Comparison of ENCODE assay signal across 8 cellular contexts in genomic region chr1:30908446-30908885, GRCh38. TPM values are rescaled to one million over a fixed set of nuclear protein-coding genes. Genes with fewer than 3 reads are reported as not detected.
DNase-seq lines count a peak whose midpoint lies in the region; ATAC-seq and TF ChIP-seq lines count a peak whose summit lies in the region.

A gene with protein sequence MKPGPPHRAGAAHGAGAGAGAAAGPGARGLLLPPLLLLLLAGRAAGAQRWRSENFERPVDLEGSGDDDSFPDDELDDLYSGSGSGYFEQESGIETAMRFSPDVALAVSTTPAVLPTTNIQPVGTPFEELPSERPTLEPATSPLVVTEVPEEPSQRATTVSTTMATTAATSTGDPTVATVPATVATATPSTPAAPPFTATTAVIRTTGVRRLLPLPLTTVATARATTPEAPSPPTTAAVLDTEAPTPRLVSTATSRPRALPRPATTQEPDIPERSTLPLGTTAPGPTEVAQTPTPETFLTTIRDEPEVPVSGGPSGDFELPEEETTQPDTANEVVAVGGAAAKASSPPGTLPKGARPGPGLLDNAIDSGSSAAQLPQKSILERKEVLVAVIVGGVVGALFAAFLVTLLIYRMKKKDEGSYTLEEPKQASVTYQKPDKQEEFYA (minus strand): TSS chr1:30908758. CDS start chr1:30908586, 172 bp downstream.

- no peak for ATAC-seq in GM18858 (IDR thresholded peaks at IDR 0.05; ENCODE audit: unreplicated experiment)
- no peak for ATAC-seq in GM19463 (IDR thresholded peaks at IDR 0.05; ENCODE audit: unreplicated experiment)

- CTCF ChIA-PET in activated CD4-positive, alpha-beta memory T cell treated with anti-CD3 and anti-CD28 coated beads, Interleukin-2, amount 10 ng/mL, durations not matched to agents 7 days and 5 days (lab: Charles Lee) = interaction anchor here (9.6 kb wide), 1 partner anchor 107 kb away, joined by 110 read pairs; no protein-coding TSS in a partner anchor

- H3K4me3 Mint-ChIP-seq in activated naive CD4-positive, alpha-beta T cell treated with anti-CD3 and anti-CD28 coated beads, Interleukin-2, amount 50 U/mL, for 24 hours = peak within 1 kb of the TSS; percentile 86
- peak within 1 kb of the TSS; percentile 64 for H3K4me3 Mint-ChIP-seq in activated CD4-positive, alpha-beta memory T cell treated with anti-CD3 and anti-CD28 coated beads, Interleukin-2, amount 10 ng/mL, durations not matched to agents 7 days and 5 days
- H3K4me3 Mint-ChIP-seq in osteocyte (ENCODE audit: unreplicated experiment) = peak within 1 kb of the TSS; percentile 79

- no peak for DNase-seq in activated naive CD4-positive, alpha-beta T cell (lab: John Stamatoyannopoulos, UW)
- DNase-seq in activated CD4-positive, alpha-beta memory T cell treated with anti-CD3 and anti-CD28 coated beads, Interleukin-2, amount 10 ng/mL, durations not matched to agents 7 days and 5 days = no peak
- DNase-seq in glomerular endothelial cell (ENCODE audit: extremely low read depth, low read depth, low spot score) (no peak), osteocyte (ENCODE audit: extremely low spot score, unreplicated experiment) (no peak), NCI-H1694 treated with DMSO at 0.1 percent for 48 hours (lab: John Stamatoyannopoulos, UW) (no peak)

- TF ChIP-seq CTCF in osteocyte (IDR thresholded peaks at IDR 0.05) = no peak

- no peaks in the 10 kb centered on the region for H3K36me3 Mint-ChIP-seq in activated naive CD4-positive, alpha-beta T cell treated with anti-CD3 and anti-CD28 coated beads, Interleukin-2, amount 50 U/mL, for 24 hours
- H3K36me3 Mint-ChIP-seq in activated CD4-positive, alpha-beta memory T cell treated with anti-CD3 and anti-CD28 coated beads, Interleukin-2, amount 10 ng/mL, durations not matched to agents 7 days and 5 days (ENCODE audit: low read depth) = no peaks in the 10 kb centered on the region
- no peaks in the 10 kb centered on the region for H3K36me3 Mint-ChIP-seq in osteocyte (ENCODE audit: unreplicated experiment)

- no peaks in the 10 kb centered on the region for H3K9me3 Mint-ChIP-seq in activated naive CD4-positive, alpha-beta T cell treated with anti-CD3 and anti-CD28 coated beads, Interleukin-2, amount 50 U/mL, for 24 hours
- no peaks in the 10 kb centered on the region for H3K9me3 Mint-ChIP-seq in activated CD4-positive, alpha-beta memory T cell treated with anti-CD3 and anti-CD28 coated beads, Interleukin-2, amount 10 ng/mL, durations not matched to agents 7 days and 5 days
- H3K9me3 Mint-ChIP-seq in osteocyte (ENCODE audit: unreplicated experiment) = no peaks in the 10 kb centered on the region

- H3K27me3 Mint-ChIP-seq in activated naive CD4-positive, alpha-beta T cell treated with anti-CD3 and anti-CD28 coated beads, Interleukin-2, amount 50 U/mL, for 24 hours = peaks cover 14% of the 10 kb centered on the region
- H3K27me3 Mint-ChIP-seq in activated CD4-positive, alpha-beta memory T cell treated with anti-CD3 and anti-CD28 coated beads, Interleukin-2, amount 10 ng/mL, durations not matched to agents 7 days and 5 days = peaks cover 51% of the 10 kb centered on the region
- H3K27me3 Mint-ChIP-seq in osteocyte (ENCODE audit: unreplicated experiment) = no peaks in the 10 kb centered on the region

- H3K27ac Mint-ChIP-seq in activated naive CD4-positive, alpha-beta T cell treated with anti-CD3 and anti-CD28 coated beads, Interleukin-2, amount 50 U/mL, for 24 hours = peak within 1 kb of the TSS; percentile 65
- no peak within 1 kb of the TSS for H3K27ac Mint-ChIP-seq in activated CD4-positive, alpha-beta memory T cell treated with anti-CD3 and anti-CD28 coated beads, Interleukin-2, amount 10 ng/mL, durations not matched to agents 7 days and 5 days
- peak within 1 kb of the TSS; percentile 44 for H3K27ac Mint-ChIP-seq in osteocyte (ENCODE audit: unreplicated experiment)

- peaks cover 15% of the 10 kb centered on the region for H3K4me1 Mint-ChIP-seq in activated naive CD4-positive, alpha-beta T cell treated with anti-CD3 and anti-CD28 coated beads, Interleukin-2, amount 50 U/mL, for 24 hours
- H3K4me1 Mint-ChIP-seq in activated CD4-positive, alpha-beta memory T cell treated with anti-CD3 and anti-CD28 coated beads, Interleukin-2, amount 10 ng/mL, durations not matched to agents 7 days and 5 days = peaks cover 21% of the 10 kb centered on the region
- H3K4me1 Mint-ChIP-seq in osteocyte (ENCODE audit: unreplicated experiment) = peaks cover 43% of the 10 kb centered on the region

- POLR2A ChIA-PET in activated CD4-positive, alpha-beta memory T cell treated with anti-CD3 and anti-CD28 coated beads, Interleukin-2, amount 10 ng/mL, durations not matched to agents 7 days and 5 days (lab: Charles Lee) = no interaction called here

RNA-seq across cellular contexts. Expression of the gene that starts here (rescaled TPM):
- not detected for total RNA-seq in activated CD4-positive, alpha-beta memory T cell treated with anti-CD3 and anti-CD28 coated beads, Interleukin-2, amount 10 ng/mL, durations not matched to agents 7 days and 5 days
- total RNA-seq in glomerular endothelial cell = 64.3 and 79.5 TPM in 2 replicates
- total RNA-seq in osteocyte = 54.4 and 63.4 TPM in 2 replicates

Comparison
In these comparisons a context has a peak if more than half of its experiments do, and no peak if none do; other contexts are left out.
1. RNA of the gene that starts here (total RNA-seq): 64.3 to 79.5 TPM in glomerular endothelial cell and 54.4 to 63.4 TPM in osteocyte; not detected in activated CD4-positive, alpha-beta memory T cell treated with anti-CD3 and anti-CD28 coated beads, Interleukin-2, amount 10 ng/mL, durations not matched to agents 7 days and 5 days; every median in the first group is over 10 times any median in the second.
2. Peak in every context shown above with its lines, with median percentiles within 50 percentile points of each other: H3K4me3 Mint-ChIP-seq.